14 cellular contexts compared by ENCODE assay signal in the genomic region with DNA sequence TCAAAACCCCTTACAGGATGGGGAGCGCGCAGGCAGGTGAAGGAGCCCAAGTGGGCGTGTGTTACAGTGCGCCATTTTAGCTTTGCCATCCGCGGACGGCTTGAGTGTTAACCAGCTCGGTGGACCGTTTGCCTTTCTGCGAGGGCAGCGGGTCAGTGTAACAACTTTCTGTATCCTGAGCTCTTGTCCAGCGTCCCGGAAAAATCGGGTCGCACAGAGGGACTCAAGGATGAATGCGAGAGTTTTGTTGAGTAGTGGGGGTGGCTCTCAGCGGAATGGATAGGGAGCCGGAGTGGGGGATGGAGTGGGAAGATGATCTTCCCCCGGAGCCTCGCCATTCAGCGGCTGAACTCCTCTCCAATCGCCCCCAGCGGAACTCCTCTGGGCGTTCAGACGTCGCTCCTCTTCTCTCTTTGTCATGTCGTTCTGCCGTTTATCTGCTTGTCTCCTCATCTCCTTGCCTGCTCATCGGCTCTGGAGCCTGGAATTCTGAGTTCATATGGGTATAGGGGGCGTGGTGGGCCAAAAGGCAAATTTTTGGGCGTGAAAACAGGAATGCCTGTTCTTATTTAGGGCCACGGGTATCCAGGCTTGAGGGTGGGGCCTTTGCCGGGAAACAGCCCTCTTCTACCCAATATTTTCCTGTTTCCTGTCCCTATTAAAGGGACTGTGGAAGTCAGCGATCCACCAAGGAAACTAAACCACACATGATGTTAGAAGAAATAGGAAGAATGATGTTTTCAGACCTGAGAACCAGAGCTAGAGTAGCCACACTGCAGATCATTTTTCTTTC.
A peak's percentile ranks its signal among the peaks of the same experiment; 100 is the strongest.
DNase-seq lines count a peak whose midpoint lies in the region; ATAC-seq, FAIRE-seq and TF ChIP-seq lines count a peak whose summit lies in the region.
"Had no signal": no experiment of that assay in that cellular context is flagged by ENCODE, and none has a peak within 500 bp of the region (broad histone marks: within the 10 kb centered on the region; RNA-seq: fewer than 3 reads in every experiment).

No MANE protein-coding gene starts in this region.

- H3K27ac ChIP-seq in ACC112 (ENCODE audit: low read depth, low read length) = no peak overlapping the region
- no peak overlapping the region for H3K27ac ChIP-seq in small intestine (ENCODE audit: low read depth in 1 of 2, low read length in 1 of 2)

- no peak overlapping the region for H3K27ac Mint-ChIP-seq in osteocyte (ENCODE audit: unreplicated experiment)
- H3K27ac Mint-ChIP-seq: activated B cell treated with CpG ODN at 0.5 μM for 24 hours; activated naive CD4-positive, alpha-beta T cell treated with anti-CD3 and anti-CD28 coated beads, Interleukin-2, amount 50 U/mL, for 24 hours; B cell had no signal

- H3K4me1 Mint-ChIP-seq in osteocyte (ENCODE audit: unreplicated experiment) = no peaks in the 10 kb centered on the region
- H3K4me1 Mint-ChIP-seq: activated B cell treated with CpG ODN at 0.5 μM for 24 hours; activated naive CD4-positive, alpha-beta T cell treated with anti-CD3 and anti-CD28 coated beads, Interleukin-2, amount 50 U/mL, for 24 hours; B cell had no signal

- FAIRE-seq in small intestine (lab: Jason Lieb, UNC) = no peak
- FAIRE-seq: RCC 7860 had no signal

- H3K36me3 ChIP-seq in ACC112 (ENCODE audit: insufficient read depth, low read length) = no peaks in the 10 kb centered on the region
- H3K36me3 ChIP-seq in small intestine (ENCODE audit: control insufficient read depth in 2 of 2, insufficient read depth in 2 of 2, low read length in 2 of 2) = no peaks in the 10 kb centered on the region

- 23 to 25% (median 24%) methylated on average over 33 to 34 of the region's 34 CpGs for WGBS in small intestine, 3 donors

- no peaks in the 10 kb centered on the region for H3K79me2 ChIP-seq in ACC112 (ENCODE audit: control insufficient read depth, insufficient read depth, low read length, unreplicated experiment)

- peaks cover 9% of the 10 kb centered on the region for H3K9me3 Mint-ChIP-seq in osteocyte (ENCODE audit: unreplicated experiment)

- H3K27me3 ChIP-seq in ACC112 (ENCODE audit: insufficient read depth, low read length) (no peaks in the 10 kb centered on the region), small intestine (ENCODE audit: control insufficient read depth in 2 of 2, insufficient read depth in 2 of 2, low read length in 2 of 2) (no peaks in the 10 kb centered on the region)

- no peak for DNase-seq in astrocyte of the spinal cord (ENCODE audit: low read depth, low spot score)
- DNase-seq in left ventricle myocardium superior = peak; percentile 16
- DNase-seq in osteocyte (ENCODE audit: extremely low spot score, unreplicated experiment) = peak; percentile 79
- no peak for DNase-seq in small intestine
- no peak for DNase-seq in NCI-H1436 (lab: John Stamatoyannopoulos, UW)
- DNase-seq in NCI-H345 treated with DMSO at 0.1 percent for 48 hours (lab: John Stamatoyannopoulos, UW; ENCODE audit: unreplicated experiment) = no peak
- DNase-seq: activated B cell treated with CpG ODN at 0.5 μM for 24 hours; NCI-H1105; stimulated activated CD4-positive, alpha-beta T cell treated with anti-CD3 and anti-CD28 coated beads, Interleukin-12 subunit alpha, Interleukin-12 subunit beta, amount 100 ng/mL, for 4 hours had no signal

- no peaks in the 10 kb centered on the region for H3K9me3 ChIP-seq in small intestine (ENCODE audit: control insufficient read depth, low read depth)

- H3K27me3 Mint-ChIP-seq in osteocyte (ENCODE audit: unreplicated experiment) = no peaks in the 10 kb centered on the region

- H2AFZ ChIP-seq in ACC112 (ENCODE audit: low read length, unreplicated experiment) = no peak overlapping the region

- no peak for TF ChIP-seq CTCF in astrocyte of the spinal cord (IDR thresholded peaks at IDR 0.05; ENCODE audit: low read depth, low read length)
- no peak for TF ChIP-seq CTCF in osteocyte (IDR thresholded peaks at IDR 0.05)

- H3K4me3 Mint-ChIP-seq in osteocyte (ENCODE audit: unreplicated experiment) = no peak overlapping the region
- H3K4me3 Mint-ChIP-seq: activated B cell treated with CpG ODN at 0.5 μM for 24 hours; activated naive CD4-positive, alpha-beta T cell treated with anti-CD3 and anti-CD28 coated beads, Interleukin-2, amount 50 U/mL, for 24 hours; B cell had no signal

- H3K4me1 ChIP-seq in ACC112 (ENCODE audit: control insufficient read depth, insufficient read depth, low read length, unreplicated experiment) (no peaks in the 10 kb centered on the region), small intestine (ENCODE audit: control insufficient read depth in 2 of 2, insufficient read depth in 1 of 2, low read depth in 1 of 2, low read length in 1 of 2) (no peaks in the 10 kb centered on the region)

- H3K36me3 Mint-ChIP-seq in osteocyte (ENCODE audit: unreplicated experiment) = no peaks in the 10 kb centered on the region

- in situ Hi-C loops in astrocyte of the spinal cord (cut with HindIII; ENCODE audit: low sequenced_read_pairs) = no loop called here

- intact Hi-C loops in left ventricle myocardium superior (cut with micrococcal nuclease) = no loop called here

- H3K4me3 ChIP-seq in ACC112 (ENCODE audit: low read depth, low read length) = peak overlapping the region; percentile 51
- H3K4me3 ChIP-seq in astrocyte of the spinal cord (ENCODE audit: low read depth, low read length) = peak overlapping the region; percentile 39
- H3K4me3 ChIP-seq in small intestine (ENCODE audit: low read depth in 1 of 2, low read length in 2 of 2) = no peak overlapping the region

- ATAC-seq in left ventricle myocardium superior (peak; percentile 37), GM18867 (IDR thresholded peaks at IDR 0.05; ENCODE audit: unreplicated experiment) (no peak)

Comparison
In these comparisons a context has a peak if more than half of its experiments do, and no peak if none do; other contexts are left out.
1. H3K4me3 ChIP-seq: peak in ACC112 (single experiment) and astrocyte of the spinal cord (single experiment); none in small intestine (0 of 2).
2. DNase-seq: peak in left ventricle myocardium superior (single experiment) and osteocyte (single experiment); none in astrocyte of the spinal cord (single experiment), small intestine (single experiment), NCI-H1436 (single experiment) and NCI-H345 treated with DMSO at 0.1 percent for 48 hours (single experiment).